In the genomic region with DNA sequence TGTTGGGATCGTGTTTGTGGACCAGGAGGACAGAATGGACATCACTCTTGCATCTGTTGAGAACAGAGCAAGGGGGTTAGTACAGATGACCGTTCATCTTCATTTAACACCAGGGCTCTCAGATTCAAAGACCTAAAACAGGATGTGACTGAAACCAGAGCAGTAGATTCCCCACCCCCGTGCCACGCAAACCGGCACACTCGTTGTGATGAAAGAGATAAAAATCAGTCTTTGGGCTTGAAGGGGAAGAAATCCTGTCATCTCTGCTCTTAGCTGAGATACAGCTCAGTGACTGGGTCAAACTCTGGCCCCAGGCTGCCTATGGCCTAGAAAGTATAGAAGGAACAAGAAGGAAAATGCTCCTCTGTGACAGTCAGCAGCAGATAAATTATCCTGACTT, we compare ENCODE assay signal across 9 cellular contexts.
DNase-seq lines count a peak whose midpoint lies in the region; ATAC-seq lines count a peak whose summit lies in the region.
"Had no signal": no experiment of that assay in that cellular context is flagged by ENCODE, and none has a peak within 500 bp of the region (broad histone marks: within the 10 kb centered on the region; RNA-seq: fewer than 3 reads in every experiment).

No MANE protein-coding gene starts in this region.

- CTCF ChIA-PET in CD8-positive, alpha-beta memory T cell (lab: Charles Lee) = no interaction called here

- no peaks in the 10 kb centered on the region for H3K27me3 ChIP-seq in CD8-positive, alpha-beta memory T cell (ENCODE audit: insufficient read depth, low read length, poor library complexity, severe bottlenecking)

- peak overlapping the region; percentile 54 for H3K4me3 ChIP-seq in CD8-positive, alpha-beta memory T cell (ENCODE audit: low read length)

- POLR2A ChIA-PET in CD8-positive, alpha-beta memory T cell (lab: Charles Lee) = no interaction called here

- H3K27ac Mint-ChIP-seq in CD8-positive, alpha-beta memory T cell = peak overlapping the region; percentile 69 to 92 (median 77)
- peak overlapping the region; percentile 93 for H3K27ac Mint-ChIP-seq in T-helper 2 cell treated with Interferon-gamma antibody and Interleukin-4, amounts not matched to agents 5 μg/mL and 100 μg/mL, for 36 hours

- H3K4me1 ChIP-seq in CD8-positive, alpha-beta memory T cell (ENCODE audit: insufficient read depth, low read length) = peaks cover 84% of the 10 kb centered on the region

- no peak overlapping the region for H3K27ac ChIP-seq in CD8-positive, alpha-beta memory T cell (ENCODE audit: low read depth, low read length)

- peaks cover 0 to 8% of the 10 kb centered on the region in 2 donors for H3K27me3 Mint-ChIP-seq in CD8-positive, alpha-beta memory T cell
- H3K27me3 Mint-ChIP-seq in T-helper 2 cell treated with Interferon-gamma antibody and Interleukin-4, amounts not matched to agents 5 μg/mL and 100 μg/mL, for 36 hours (ENCODE audit: low read depth) = no peaks in the 10 kb centered on the region

- DNase-seq in CD8-positive, alpha-beta memory T cell = peak in 4 of 5 donors; percentile 18 to 61 (median 40)
- DNase-seq in T-helper 2 cell treated with Interferon-gamma antibody and Interleukin-4, amounts not matched to agents 5 μg/mL and 100 μg/mL, for 36 hours (ENCODE audit: low spot score) = peak; percentile 89
- DNase-seq in activated T-helper 1 cell treated with anti-CD3 and anti-CD28 coated beads, Interleukin-2, amount 50 U/mL, for 16 hours (ENCODE audit: low read depth in 1 of 2, low spot score in 1 of 2) = peak; percentile 33 to 50
- DNase-seq in stimulated activated CD4-positive, alpha-beta T cell treated with anti-CD3 and anti-CD28 coated beads, Interleukin-15, amount 100 ng/mL, for 48 hours (ENCODE audit: low read depth in 2 of 2) = peak; percentile 66
- no peak for DNase-seq in NCI-H2227 treated with DMSO at 0.1 percent for 48 hours (lab: John Stamatoyannopoulos, UW)
- DNase-seq in NCI-H446 treated with DMSO at 0.1 percent for 48 hours (lab: John Stamatoyannopoulos, UW) = no peak
- DNase-seq: NCI-H526 had no signal

- ATAC-seq in GM18867 (IDR thresholded peaks at IDR 0.05; ENCODE audit: unreplicated experiment) (no peak), GM18858 (IDR thresholded peaks at IDR 0.05; ENCODE audit: unreplicated experiment) (no peak)

- peaks cover 49 to 74% (median 66%) of the 10 kb centered on the region in 3 donors for H3K4me1 Mint-ChIP-seq in CD8-positive, alpha-beta memory T cell
- peaks cover 68% of the 10 kb centered on the region for H3K4me1 Mint-ChIP-seq in T-helper 2 cell treated with Interferon-gamma antibody and Interleukin-4, amounts not matched to agents 5 μg/mL and 100 μg/mL, for 36 hours (ENCODE audit: low read depth)

- H3K4me3 Mint-ChIP-seq in CD8-positive, alpha-beta memory T cell = peak overlapping the region; percentile 70 to 84 (median 76)
- H3K4me3 Mint-ChIP-seq in T-helper 2 cell treated with Interferon-gamma antibody and Interleukin-4, amounts not matched to agents 5 μg/mL and 100 μg/mL, for 36 hours = peak overlapping the region; percentile 82

- H3K36me3 ChIP-seq in CD8-positive, alpha-beta memory T cell (ENCODE audit: insufficient read depth, low read length) = no peaks in the 10 kb centered on the region

- H3K9me3 ChIP-seq in CD8-positive, alpha-beta memory T cell (ENCODE audit: low read length) = no peaks in the 10 kb centered on the region

- peaks cover 0 to 4% (median 0%) of the 10 kb centered on the region in 3 donors for H3K36me3 Mint-ChIP-seq in CD8-positive, alpha-beta memory T cell
- H3K36me3 Mint-ChIP-seq in T-helper 2 cell treated with Interferon-gamma antibody and Interleukin-4, amounts not matched to agents 5 μg/mL and 100 μg/mL, for 36 hours (ENCODE audit: low read depth) = peaks cover 33% of the 10 kb centered on the region

- no peaks in the 10 kb centered on the region for H3K9me3 Mint-ChIP-seq in CD8-positive, alpha-beta memory T cell
- no peaks in the 10 kb centered on the region for H3K9me3 Mint-ChIP-seq in T-helper 2 cell treated with Interferon-gamma antibody and Interleukin-4, amounts not matched to agents 5 μg/mL and 100 μg/mL, for 36 hours

Comparison
In these comparisons a context has a peak if more than half of its experiments do, and no peak if none do; other contexts are left out.
1. DNase-seq: peak in CD8-positive, alpha-beta memory T cell (4 of 5), T-helper 2 cell treated with Interferon-gamma antibody and Interleukin-4, amounts not matched to agents 5 μg/mL and 100 μg/mL, for 36 hours (single experiment), activated T-helper 1 cell treated with anti-CD3 and anti-CD28 coated beads, Interleukin-2, amount 50 U/mL, for 16 hours (2 of 2) and stimulated activated CD4-positive, alpha-beta T cell treated with anti-CD3 and anti-CD28 coated beads, Interleukin-15, amount 100 ng/mL, for 48 hours (2 of 2); none in NCI-H2227 treated with DMSO at 0.1 percent for 48 hours (single experiment) and NCI-H446 treated with DMSO at 0.1 percent for 48 hours (single experiment).